Comparison of ENCODE assay signal across 11 cellular contexts in genomic region chr2:134410831-134411231, GRCh38.
DNase-seq lines count a peak whose midpoint lies in the region; ATAC-seq and TF ChIP-seq lines count a peak whose summit lies in the region.
"Had no signal": no experiment of that assay in that cellular context is flagged by ENCODE, and none has a peak within 500 bp of the region (broad histone marks: within the 10 kb centered on the region; RNA-seq: fewer than 3 reads in every experiment).

No MANE protein-coding gene starts in this region.

- intact Hi-C loops in heart left ventricle (cut with DNase I) = loop anchor here (1.0 to 10.0 kb wide), 9 partner anchors 30 to 526 kb away; no protein-coding TSS in a partner anchor
- intact Hi-C loops in spleen (cut with DNase I; ENCODE audit: low total_unique reads) = loop anchor here (5.0 kb wide), 1 partner anchor 164 kb away; no protein-coding TSS in a partner anchor

- H3K4me1 ChIP-seq in heart left ventricle (peaks cover 0 to 51% (median 38%) of the 10 kb centered on the region in 12 donors), spleen (peaks cover 7 to 65% (median 40%) of the 10 kb centered on the region in 6 donors)

- DNase-seq in ELR (ENCODE audit: low read depth) (peak; percentile 57), SW480 (ENCODE audit: low spot score) (peak; percentile 67), heart left ventricle (peak in 1 of 5 donors; percentile 15), spleen (no peak), GM10248 (ENCODE audit: extremely low spot score) (no peak), CD1c-positive myeloid dendritic cell (ENCODE audit: extremely low spot score) (no peak)
- DNase-seq: activated effector memory CD4-positive, alpha-beta T cell treated with anti-CD3 and anti-CD28 coated beads, Interleukin-2, amount 50 U/mL, for 16 hours; GOT3; stimulated activated CD4-positive, alpha-beta T cell treated with anti-CD3 and anti-CD28 coated beads, Interleukin-2, amount 100 ng/mL, for 48 hours had no signal

- 21 to 31% (median 25%) methylated on average over 5 of the region's 5 CpGs for WGBS in heart left ventricle, 4 donors
- whole genome bisulfite sequencing in spleen, 5 donors = 62 to 70% (median 70%) methylated on average over 5 of the region's 5 CpGs

- TF ChIP-seq POLR2A in heart left ventricle (IDR thresholded peaks at IDR 0.05) (no peak), spleen (IDR thresholded peaks at IDR 0.05) (no peak)

- POLR2A ChIA-PET in GM10248 (lab: Yijun Ruan, JAX) = interaction anchor here (1.1 kb wide), 1 partner anchor 291 kb away, joined by 4 read pairs; no protein-coding TSS in a partner anchor

- TF ChIP-seq CTCF in heart left ventricle (IDR thresholded peaks at IDR 0.05) (no peak), spleen (IDR thresholded peaks at IDR 0.05 in 8 of 11, conservative IDR thresholded peaks at IDR 0.05 in 3 of 11) (no peak), GM10248 (IDR thresholded peaks at IDR 0.05; ENCODE audit: control extremely low read depth, extremely low read depth, low read depth, missing control alignments) (no peak)

- H3K4me3 ChIP-seq in heart left ventricle = no peak overlapping the region
- H3K4me3 ChIP-seq in spleen = no peak overlapping the region
- H3K4me3 ChIP-seq: tibial nerve had no signal

- H3K9me3 ChIP-seq in heart left ventricle (no peaks in the 10 kb centered on the region), spleen (no peaks in the 10 kb centered on the region)
- H3K9me3 ChIP-seq: tibial nerve had no signal

- H3K36me3 ChIP-seq in heart left ventricle (peaks cover 0 to 36% (median 21%) of the 10 kb centered on the region in 9 donors), spleen (peaks cover 0 to 58% (median 20%) of the 10 kb centered on the region in 6 donors)

- peak in 3 of 4 donors; percentile 24 to 53 (median 30) for ATAC-seq in heart left ventricle
- ATAC-seq in GM19395 (IDR thresholded peaks at IDR 0.05; ENCODE audit: unreplicated experiment) = no peak

- CTCF ChIA-PET in GM10248 (lab: Yijun Ruan, JAX) = interaction anchor here (1.0 to 5.9 kb wide), 34 partner anchors 9 to 566 kb away, joined by 3 to 156 read pairs (median 10); partner anchors contain the start of gene MGAT5

- H3K27ac ChIP-seq in heart left ventricle (peak overlapping the region in 8 of 12 donors; percentile 12 to 64 (median 36)), spleen (peak overlapping the region in 7 of 8 donors; percentile 16 to 74 (median 63))

- H3K27me3 ChIP-seq in heart left ventricle (no peaks in the 10 kb centered on the region), spleen (replicated peaks in 1 of 7) (no peaks in the 10 kb centered on the region)
- H3K27me3 ChIP-seq: tibial nerve had no signal

Comparison
In these comparisons a context has a peak if more than half of its experiments do, and no peak if none do; other contexts are left out.
1. DNase-seq: peak in ELR (single experiment) and SW480 (single experiment); none in spleen (single experiment), GM10248 (single experiment) and CD1c-positive myeloid dendritic cell (single experiment).